ENCODE assay signal across 1 cellular context in genomic region chr2:164840930-164841718, GRCh38.
TF ChIP-seq lines count a peak whose summit lies in the region.

No MANE protein-coding gene starts in this region.

TF ChIP-seq in GM23338, 12 proteins besides CTCF, POLR2A, EP300 and RAD21 (continued from another document):
- TF ChIP-seq ZNF462 (CRISPR knock-in tag; IDR thresholded peaks at IDR 0.05) (no peak), CREB1 (CRISPR knock-in tag; IDR thresholded peaks at IDR 0.05; ENCODE audit: low read depth) (no peak; the same call in 1 of the 2 replicates), ZNF331 (CRISPR knock-in tag; IDR thresholded peaks at IDR 0.05; ENCODE audit: low read depth) (no peak), POLR2AphosphoS5 (IDR thresholded peaks at IDR 0.05; ENCODE audit: low read depth) (no peak)
